ENCODE assay signal across 1 cellular context in genomic region chr2:127859712-127860085, GRCh38.
TF ChIP-seq lines count a peak whose summit lies in the region.

No MANE protein-coding gene starts in this region.

TF ChIP-seq in H1, 55 proteins besides CTCF, POLR2A, EP300 and RAD21:
- TF ChIP-seq RFX5 (IDR thresholded peaks at IDR 0.05; ENCODE audit: borderline replicate concordance, low read depth, low read length) (no peak), E2F6 (IDR thresholded peaks at IDR 0.05) (peak; percentile 92), ATF3 (IDR thresholded peaks at IDR 0.05; ENCODE audit: insufficient read depth, low read depth, low read length) (no peak), SIX5 (IDR thresholded peaks at IDR 0.05; ENCODE audit: low read depth, low read length) (no peak), SIN3A (conservative IDR thresholded peaks at IDR 0.05 in 1 of 2, IDR thresholded peaks at IDR 0.05 in 1 of 2; ENCODE audit: low read depth in 1 of 2, low read length in 2 of 2) (peak in 1 of 2 experiments; percentile 51; a peak in 1 of 4 replicates), MAX (IDR thresholded peaks at IDR 0.05) (peak; percentile 82), CBX5 (IDR thresholded peaks at IDR 0.05; ENCODE audit: low read depth, low read length) (no peak), BACH1 (IDR thresholded peaks at IDR 0.05; ENCODE audit: low read length) (no peak), JUN (IDR thresholded peaks at IDR 0.05; ENCODE audit: low read depth, low read length) (no peak), RBBP5 (IDR thresholded peaks at IDR 0.05; ENCODE audit: borderline replicate concordance, low read depth, low read length) (no peak), BRCA1 (IDR thresholded peaks at IDR 0.05; ENCODE audit: low read depth, low read length) (no peak)
